In the genomic region with DNA sequence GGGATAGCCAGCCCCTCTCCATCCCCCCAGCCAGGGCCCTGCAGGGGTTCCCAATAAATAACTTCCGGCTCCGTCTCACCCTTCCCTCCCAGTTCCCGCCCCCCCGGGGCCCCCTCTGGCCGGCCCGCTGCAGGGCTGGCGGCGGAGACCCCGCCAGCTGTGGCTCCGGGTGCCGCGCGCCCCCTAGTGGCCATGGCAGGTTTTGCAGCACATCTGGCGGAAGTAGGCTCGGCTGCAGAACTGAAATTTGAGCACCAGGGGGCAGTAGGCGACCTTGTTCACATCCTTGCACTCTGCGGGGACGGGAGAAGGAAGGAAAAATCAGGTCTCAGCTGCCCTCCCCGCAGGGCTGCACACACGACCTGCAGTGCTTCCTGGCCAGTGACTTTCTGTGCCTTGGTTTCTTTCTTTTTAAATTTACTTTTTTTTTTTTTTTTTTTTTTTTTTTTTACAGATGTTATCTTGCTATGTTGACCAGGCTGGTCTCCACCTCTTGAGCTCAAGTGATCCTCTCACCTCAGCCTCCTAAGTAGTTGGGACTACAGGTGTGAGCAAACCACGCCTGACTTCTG, we compare ENCODE assay signal across 9 cellular contexts. TPM values are rescaled to one million over a fixed set of nuclear protein-coding genes. Genes with fewer than 3 reads are reported as not detected.
DNase-seq lines count a peak whose midpoint lies in the region; ATAC-seq and TF ChIP-seq lines count a peak whose summit lies in the region.
"Had no signal": no experiment of that assay in that cellular context is flagged by ENCODE, and none has a peak within 500 bp of the region (broad histone marks: within the 10 kb centered on the region; RNA-seq: fewer than 3 reads in every experiment).

No MANE protein-coding gene starts in this region.

- in situ Hi-C loops in transverse colon (cut with MboI; ENCODE audit: low pct_ligation_motif_present in 1 of 4, low pct_unique_long_range_greater_than_20kb in 1 of 4, low sequenced_read_pairs in 3 of 4) = no loop called here

- TF ChIP-seq CTCF in osteocyte (IDR thresholded peaks at IDR 0.05) = peak; percentile 100
- TF ChIP-seq CTCF in transverse colon (IDR thresholded peaks at IDR 0.05) = peak; percentile 98 to 100 (median 99)

- 3% methylated on average over 6 to 21 of the region's 21 CpGs for WGBS in transverse colon (ENCODE audit: low coverage in 1 of 2), 2 donors

- H3K9me3 Mint-ChIP-seq in osteocyte (ENCODE audit: unreplicated experiment) = no peaks in the 10 kb centered on the region

- no peak overlapping the region for H3K4me3 ChIP-seq in transverse colon

- H3K36me3 ChIP-seq in transverse colon = no peaks in the 10 kb centered on the region

- intact Hi-C loops in transverse colon (cut with DNase I; ENCODE audit: low total_unique reads) = no loop called here

- peak; percentile 42 for DNase-seq in GM04504 (ENCODE audit: low read depth)
- peak; percentile 84 for DNase-seq in HuH-7.5 (ENCODE audit: low spot score)
- peak; percentile 16 for DNase-seq in SHP77 treated with DMSO at 0.1 percent for 48 hours (lab: John Stamatoyannopoulos, UW)
- peak; percentile 77 for DNase-seq in activated T-helper 9 cell treated with anti-CD3 and anti-CD28 coated beads, Interleukin-2, amount 50 U/mL, for 16 hours (ENCODE audit: low read depth)
- peak; percentile 42 for DNase-seq in foreskin melanocyte
- peak; percentile 93 for DNase-seq in osteocyte (ENCODE audit: extremely low spot score, unreplicated experiment)
- peak; percentile 85 for DNase-seq in transverse colon

- H3K27me3 Mint-ChIP-seq in osteocyte (ENCODE audit: unreplicated experiment) = peaks cover 18% of the 10 kb centered on the region

- H3K27ac Mint-ChIP-seq in osteocyte (ENCODE audit: unreplicated experiment) = no peak overlapping the region

- H3K27ac ChIP-seq in transverse colon = no peak overlapping the region

- peaks cover 8% of the 10 kb centered on the region for H3K36me3 Mint-ChIP-seq in osteocyte (ENCODE audit: unreplicated experiment)

- TF ChIP-seq EP300 in transverse colon (IDR thresholded peaks at IDR 0.05; ENCODE audit: low read depth) = no peak

- H3K9me3 ChIP-seq in transverse colon = no peaks in the 10 kb centered on the region

- H3K4me1 ChIP-seq in transverse colon = peaks cover 0 to 18% (median 7%) of the 10 kb centered on the region in 4 donors

- TF ChIP-seq POLR2A in transverse colon (IDR thresholded peaks at IDR 0.05) = no peak

- no peak for ATAC-seq in GM19328 (IDR thresholded peaks at IDR 0.05; ENCODE audit: unreplicated experiment)

- H3K4me1 Mint-ChIP-seq in osteocyte (ENCODE audit: unreplicated experiment) = peaks cover 5% of the 10 kb centered on the region

- no peak overlapping the region for H3K4me3 Mint-ChIP-seq in osteocyte (ENCODE audit: unreplicated experiment)

- H3K27me3 ChIP-seq in transverse colon = peaks cover 16% of the 10 kb centered on the region

RNA-seq across cellular contexts. Expression of a gene that starts 3.6 kb away (rescaled TPM):
- 0.31 and 0.43 TPM in 2 replicates for total RNA-seq in osteocyte
- 10 to 100 TPM in 2 of 4 donors, 1 to 10 TPM in 2; 6.6 to 70.7 (median 10.9) TPM for total RNA-seq in transverse colon

RNA-seq across cellular contexts. Expression of a gene that starts 29.7 kb away (rescaled TPM):
- total RNA-seq in osteocyte (86.5 and 96.2 TPM in 2 replicates), transverse colon (10 to 100 TPM in 3 of 4 donors, 1 to 10 TPM in 1; 5.2 to 62.8 (median 20.7) TPM)

RNA-seq across cellular contexts. Expression of a gene that starts 49.6 kb away (rescaled TPM):
- total RNA-seq in osteocyte (not detected in 2 replicates), transverse colon (not detected)
- total RNA-seq: mononuclear cell had no signal

Comparison
In these comparisons a context has a peak if more than half of its experiments do, and no peak if none do; other contexts are left out.
1. DNase-seq: peak in every context shown above with its lines; median percentile 93 in osteocyte; 85 in transverse colon; 84 in HuH-7.5; 77 in activated T-helper 9 cell treated with anti-CD3 and anti-CD28 coated beads, Interleukin-2, amount 50 U/mL, for 16 hours; 42 in GM04504; 42 in foreskin melanocyte; 16 in SHP77 treated with DMSO at 0.1 percent for 48 hours.